25 cellular contexts compared by ENCODE assay signal in genomic region chr2:201523506-201523905, GRCh38.
"Had no signal": no experiment of that assay in that cellular context is flagged by ENCODE, and none has a peak within 500 bp of the region (broad histone marks: within the 10 kb centered on the region; RNA-seq: fewer than 3 reads in every experiment).

No MANE protein-coding gene starts in this region.

- H3K27me3 ChIP-seq: left lung, neural progenitor cell, testis, uterus had no signal

- H2AFZ ChIP-seq: neural progenitor cell had no signal

- H3K4me3 ChIP-seq: left lung, lung, neural progenitor cell, smooth muscle cell, testis, uterus had no signal

- H3K9me3 ChIP-seq: testis, uterus had no signal

- H3K4me1 ChIP-seq: foreskin keratinocyte, left lung, neural progenitor cell, testis, uterus had no signal

- H3K36me3 ChIP-seq: left lung, neural progenitor cell, uterus had no signal

- DNase-seq: activated CD4-positive, alpha-beta T cell treated with anti-CD3 and anti-CD28 coated beads for 4 hours; activated CD4-positive, alpha-beta T cell treated with anti-CD3 and anti-CD28 coated beads, Interleukin-2, amount 50 U/mL, for 48 hours; activated CD4-positive, CD25-positive, alpha-beta regulatory T cell; activated effector memory CD4-positive, alpha-beta T cell treated with Interleukin-2 at 50 U/mL for 16 hours; activated naive CD4-positive, alpha-beta T cell treated with anti-CD3 and anti-CD28 coated beads for 36 hours; activated naive CD8-positive, alpha-beta T cell treated with anti-CD3 and anti-CD28 coated beads, Interleukin-2, amount 10 ng/mL, durations not matched to agents 7 days and 5 days; activated T-cell treated with anti-CD3 and anti-CD28 coated beads, Interleukin-2, amount 50 U/mL, for 72 hours; central memory CD4-positive, alpha-beta T cell; effector memory CD8-positive, alpha-beta T cell; foreskin keratinocyte; kidney; left lung; naive thymus-derived CD8-positive, alpha-beta T cell; posterior cingulate gyrus; stimulated activated CD4-positive, alpha-beta T cell treated with anti-CD3 and anti-CD28 coated beads, Interleukin-15, amount 100 ng/mL, for 24 hours; stimulated activated CD8-positive, alpha-beta memory T cell treated with anti-CD3 and anti-CD28 coated beads, Interleukin-4, amount 100 ng/mL, for 48 hours; stimulated activated naive B cell treated with anti-CD40 and anti-IgM and Interleukin-4, amounts not matched to agents 10 μg/mL and 1 μg/mL and 100 μg/mL, for 72 hours; T-helper 17 cell; testis; uterus had no signal

- ATAC-seq: activated T-cell treated with anti-CD3 and anti-CD28 coated beads, Interleukin-2, amount 50 U/mL, for 72 hours; effector memory CD8-positive, alpha-beta T cell; esophagus mucosa; foreskin keratinocyte; left lung; naive thymus-derived CD8-positive, alpha-beta T cell; sciatic nerve; stimulated activated naive B cell treated with anti-CD40 and anti-IgM and Interleukin-4, amounts not matched to agents 10 μg/mL and 1 μg/mL and 100 μg/mL, for 72 hours; T-helper 17 cell had no signal

- H3K27ac ChIP-seq: foreskin keratinocyte, left lung, neural progenitor cell, testis, uterus had no signal

- H3K4me2 ChIP-seq: neural progenitor cell, smooth muscle cell had no signal

- H3K9ac ChIP-seq: neural progenitor cell had no signal
